In genomic region chr1:171172471-171172870, GRCh38 we compare ENCODE assay signal across 19 cellular contexts. TPM values are rescaled to one million over a fixed set of nuclear protein-coding genes. Genes with fewer than 3 reads are reported as not detected.
"Had no signal": no experiment of that assay in that cellular context is flagged by ENCODE, and none has a peak within 500 bp of the region (broad histone marks: within the 10 kb centered on the region; RNA-seq: fewer than 3 reads in every experiment).

No MANE protein-coding gene starts in this region.

- DNase-seq: effector CD8-positive, alpha-beta T cell; gastrocnemius medialis; heart right ventricle; left ventricle myocardium inferior; naive thymus-derived CD8-positive, alpha-beta T cell; posterior cingulate gyrus; spleen; stimulated activated CD4-positive, alpha-beta T cell treated with anti-CD3 and anti-CD28 coated beads, Interleukin-15, amount 100 ng/mL, for 24 hours; stimulated activated CD4-positive, alpha-beta T cell treated with anti-CD3 and anti-CD28 coated beads, Interleukin-1b, Interleukin-23, amount 100 ng/mL, for 48 hours; stimulated activated CD4-positive, alpha-beta T cell treated with anti-CD3 and anti-CD28 coated beads, Interleukin-4, amount 100 ng/mL, for 24 hours; tibial artery; upper lobe of left lung had no signal

- H3K4me1 ChIP-seq: gastrocnemius medialis, spleen, tibial artery, vagina had no signal

- H3K4me3 ChIP-seq: coronary artery, gastrocnemius medialis, heart right ventricle, left ventricle myocardium inferior, spleen, tibial artery, upper lobe of left lung, vagina had no signal

- H3K9me3 ChIP-seq: gastrocnemius medialis, heart right ventricle, left ventricle myocardium inferior, neutrophil, spleen, tibial artery, upper lobe of left lung, vagina had no signal

- H3K27me3 ChIP-seq: gastrocnemius medialis, heart right ventricle, neutrophil, spleen, tibial artery, upper lobe of left lung, vagina had no signal

- H3K27ac ChIP-seq: coronary artery, gastrocnemius medialis, heart right ventricle, left ventricle myocardium inferior, neutrophil, spleen, tibial artery, vagina had no signal

- H3K36me3 ChIP-seq: gastrocnemius medialis, heart right ventricle, left ventricle myocardium inferior, neutrophil, spleen, tibial artery, upper lobe of left lung, vagina had no signal

- ATAC-seq: gastrocnemius medialis; heart right ventricle; naive thymus-derived CD8-positive, alpha-beta T cell; sciatic nerve; stimulated activated memory B cell treated with anti-CD40 and anti-IgM and Interleukin-4, amounts not matched to agents 10 μg/mL and 1 μg/mL and 100 μg/mL, for 72 hours had no signal

RNA-seq across cellular contexts. Expression of gene FMO2, which starts 12.6 kb away (rescaled TPM):
- total RNA-seq: dermis microvascular lymphatic vessel endothelial cell; mononuclear cell; naive thymus-derived CD8-positive, alpha-beta T cell had no signal
